Comparison of ENCODE assay signal across 7 cellular contexts in the genomic region with DNA sequence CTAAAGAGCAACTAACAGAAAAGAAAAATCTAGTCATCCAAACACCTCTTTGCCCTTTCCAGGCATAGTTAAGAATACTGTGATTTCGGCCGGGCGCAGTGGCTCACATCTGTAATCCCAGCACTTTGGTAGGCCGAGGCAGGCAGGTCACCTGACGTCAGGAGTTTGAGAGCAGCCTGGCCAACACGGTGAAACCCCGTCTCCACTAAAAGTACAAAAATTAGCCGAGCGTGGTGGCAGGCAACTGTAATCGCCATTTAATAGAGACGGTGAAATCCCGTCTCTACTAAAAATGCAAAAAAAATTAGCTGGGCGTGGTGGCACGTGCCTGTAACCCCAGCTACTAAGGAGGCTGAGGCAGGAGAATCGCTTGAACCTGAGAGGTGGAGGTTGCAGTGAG. TPM values are rescaled to one million over a fixed set of nuclear protein-coding genes. Genes with fewer than 3 reads are reported as not detected.
DNase-seq lines count a peak whose midpoint lies in the region; ATAC-seq, FAIRE-seq and TF ChIP-seq lines count a peak whose summit lies in the region.
"Not testable (repeated sequence)": the region's sequence is repeated elsewhere in the genome, so short reads cannot be mapped to it uniquely, and the experiment has no call there.

No MANE protein-coding gene starts in this region.

- H3K4me3 Mint-ChIP-seq in GM23338, result not testable (repeated sequence)
- H3K4me3 Mint-ChIP-seq in IgD-negative memory B cell (peak overlapping the region; percentile 12 to 77 (median 48)), memory B cell (peak overlapping the region; percentile 44)

- DNase-seq in GM23338 (ENCODE audit: low spot score); substantia nigra (lab: John Stamatoyannopoulos, UW): not testable (repeated sequence)
- peak; percentile 58 for DNase-seq in OCI-LY7 (ENCODE audit: low spot score)
- peak; percentile 27 for DNase-seq in GM12878 (ENCODE audit: low read depth, low spot score)
- peak; percentile 23 to 39 for DNase-seq in memory B cell (ENCODE audit: low spot score in 2 of 2)

- H3K4me1 Mint-ChIP-seq in GM23338 (peaks cover 34% of the 10 kb centered on the region), IgD-negative memory B cell (peaks cover 16 to 35% (median 32%) of the 10 kb centered on the region in 3 donors), memory B cell (peaks cover 17% of the 10 kb centered on the region)

- H3K36me3 Mint-ChIP-seq in GM23338 (ENCODE audit: low read depth), result peaks cover 15% of the 10 kb centered on the region
- H3K36me3 Mint-ChIP-seq in IgD-negative memory B cell, memory B cell: not testable (repeated sequence)

- TF ChIP-seq EP300 in GM12878 (IDR thresholded peaks at IDR 0.05; ENCODE audit: borderline replicate concordance in 1 of 2, control insufficient read depth in 1 of 2, low read depth in 2 of 2, low read length in 2 of 2), result not testable (repeated sequence)

- H3K9me3 ChIP-seq in BLaER1; OCI-LY7 (ENCODE audit: low read length); GM12878 (replicated peaks; ENCODE audit: control insufficient read depth, insufficient read depth, low read length): not testable (repeated sequence)

- H3K27ac Mint-ChIP-seq in GM23338, result not testable (repeated sequence)
- H3K27ac Mint-ChIP-seq in IgD-negative memory B cell (peak overlapping the region; percentile 63 to 87 (median 70)), memory B cell (peak overlapping the region; percentile 86)

- H2AFZ ChIP-seq in GM23338; OCI-LY7 (ENCODE audit: low read length): not testable (repeated sequence)
- peak overlapping the region; percentile 19; the same call in 1 of the 2 replicates for H2AFZ ChIP-seq in GM12878 (ENCODE audit: control insufficient read depth, low read depth, low read length)

- TF ChIP-seq RAD21 in GM12878 (IDR thresholded peaks at IDR 0.05; ENCODE audit: insufficient read depth, low read depth, low read length), result not testable (repeated sequence)

- CTCF ChIA-PET in OCI-LY7 (lab: Charles Lee; ENCODE audit: unreplicated experiment), result interaction anchor here (1.3 kb wide), 1 partner anchor 22 kb away, joined by 5 read pairs; a partner anchor contains a TSS
- CTCF ChIA-PET in GM12878 (lab: Yijun Ruan, JAX), result interaction anchor here (1.5 to 1.9 kb wide), 3 partner anchors 73 to 220 kb away, joined by 3 to 6 read pairs (median 6); no protein-coding TSS in a partner anchor

- not testable (repeated sequence) for TF ChIP-seq POLR2A in GM12878 (IDR thresholded peaks at IDR 0.05; ENCODE audit: low read depth, low read length)

- not testable (repeated sequence) for H3K36me3 ChIP-seq in BLaER1; GM23338 (ENCODE audit: insufficient read depth); GM12878 (ENCODE audit: control insufficient read depth in 2 of 2, insufficient read depth in 2 of 2, low read length in 1 of 2)
- peaks cover 32% of the 10 kb centered on the region for H3K36me3 ChIP-seq in OCI-LY7 (ENCODE audit: insufficient read depth, low read length)

- intact Hi-C loops in OCI-LY7 (cut with micrococcal nuclease; ENCODE audit: unreplicated experiment); GM12878 (cut with micrococcal nuclease; ENCODE audit: unreplicated experiment): not testable (repeated sequence)

- not testable (repeated sequence) for H3K9me3 Mint-ChIP-seq in GM23338, IgD-negative memory B cell, memory B cell

- H3K27me3 Mint-ChIP-seq in GM23338 (ENCODE audit: insufficient read depth, low read depth, poor library complexity); IgD-negative memory B cell; memory B cell: not testable (repeated sequence)

- H3K79me2 ChIP-seq in GM23338 (replicated peaks; ENCODE audit: insufficient read depth), result peaks cover 87% of the 10 kb centered on the region
- peaks cover 68% of the 10 kb centered on the region for H3K79me2 ChIP-seq in OCI-LY7 (ENCODE audit: insufficient read depth, low read depth, low read length)
- H3K79me2 ChIP-seq in GM12878 (ENCODE audit: control insufficient read depth, insufficient read depth, low read length), result peaks cover 38% of the 10 kb centered on the region

- H3K4me1 ChIP-seq in BLaER1 (peaks cover 100% of the 10 kb centered on the region), GM23338 (ENCODE audit: insufficient read depth) (peaks cover 37% of the 10 kb centered on the region), OCI-LY7 (ENCODE audit: insufficient read depth, low read length, poor library complexity, severe bottlenecking) (peaks cover 37% of the 10 kb centered on the region), GM12878 (ENCODE audit: control insufficient read depth, insufficient read depth, low read length) (peaks cover 15% of the 10 kb centered on the region)

- H3K27me3 ChIP-seq in BLaER1; GM23338 (ENCODE audit: insufficient read depth); GM12878 (replicated peaks in 1 of 2; ENCODE audit: control insufficient read depth in 2 of 2, insufficient read depth in 2 of 2, low read length in 1 of 2): not testable (repeated sequence)

- in situ Hi-C loops in GM12878 (cut with MboI), result not testable (repeated sequence)

- H3K4me3 ChIP-seq in BLaER1, result 0 out of 2 replicates have a peak overlapping the region, but pooled peaks have one; percentile 13
- not testable (repeated sequence) for H3K4me3 ChIP-seq in GM23338, GM12878
- H3K4me3 ChIP-seq in OCI-LY7 (ENCODE audit: low read depth, low read length, poor library complexity, severe bottlenecking), result peak overlapping the region; percentile 29

- not testable (repeated sequence) for TF ChIP-seq CTCF in GM23338 (conservative IDR thresholded peaks at IDR 0.05; ENCODE audit: low read depth in 2 of 2); OCI-LY7 (conservative IDR thresholded peaks at IDR 0.05; ENCODE audit: low read length); GM12878 (IDR thresholded peaks at IDR 0.05 in 2 of 3, conservative IDR thresholded peaks at IDR 0.05 in 1 of 3; ENCODE audit: control insufficient read depth in 2 of 3, extremely low read depth in 1 of 3, insufficient read depth in 1 of 3, low read depth in 3 of 3, low read length in 3 of 3)

- not testable (repeated sequence) for H3F3A ChIP-seq in GM23338 (replicated peaks; ENCODE audit: low read depth)

- RAD21 ChIA-PET in GM12878 (lab: Charles Lee; ENCODE audit: unreplicated experiment), result interaction anchor here (1.3 to 3.3 kb wide), 5 partner anchors 16 to 107 kb away, joined by 4 to 28 read pairs (median 4); a partner anchor contains a TSS

- peak overlapping the region; percentile 94 for H3K27ac ChIP-seq in BLaER1
- H3K27ac ChIP-seq in GM23338 (ENCODE audit: low read depth), result peak overlapping the region; percentile 53; the same call in 1 of the 2 replicates
- peak overlapping the region; percentile 82 for H3K27ac ChIP-seq in OCI-LY7 (ENCODE audit: low read depth, low read length, poor library complexity, severe bottlenecking)
- peak overlapping the region; percentile 68 for H3K27ac ChIP-seq in GM12878 (ENCODE audit: control insufficient read depth, insufficient read depth)
- H3K27ac ChIP-seq in substantia nigra (ENCODE audit: low read depth, low read length, poor library complexity, severe bottlenecking), result peak overlapping the region; percentile 90

- POLR2A ChIA-PET in OCI-LY7 (lab: Charles Lee), result interaction anchor here (0.6 to 2.5 kb wide), 8 partner anchors 9 to 1785 kb away, joined by 3 to 14 read pairs (median 4); a partner anchor contains a TSS
- POLR2A ChIA-PET in GM12878 (lab: Charles Lee), result interaction anchor here (0.6 to 2.2 kb wide), 5 partner anchors 9 to 105 kb away, joined by 3 to 10 read pairs (median 4); a partner anchor contains a TSS

- H3K9ac ChIP-seq in BLaER1 (peak overlapping the region; percentile 80), GM12878 (ENCODE audit: control insufficient read depth, insufficient read depth, low read length) (peak overlapping the region; percentile 52; the same call in 1 of the 2 replicates)

- H3K9me2 ChIP-seq in GM23338 (ENCODE audit: insufficient read depth); OCI-LY7 (ENCODE audit: insufficient read depth, low read length): not testable (repeated sequence)

- peak overlapping the region; percentile 87 for H3K4me2 ChIP-seq in BLaER1
- not testable (repeated sequence) for H3K4me2 ChIP-seq in GM23338
- H3K4me2 ChIP-seq in OCI-LY7 (ENCODE audit: low read length), result peak overlapping the region; percentile 79
- H3K4me2 ChIP-seq in GM12878 (ENCODE audit: control insufficient read depth, insufficient read depth), result peak overlapping the region; percentile 54

- BruUV-seq in OCI-LY7 (replicated peaks; lab: Mats Ljungman, UMichigan); GM12878 (replicated peaks; lab: Mats Ljungman, UMichigan): not testable (repeated sequence)

- SMC1A ChIA-PET in GM12878 (lab: Charles Lee; ENCODE audit: uncharacterized antibody, unreplicated experiment), result interaction anchor here (0.6 to 2.3 kb wide), 9 partner anchors 11 to 194 kb away, joined by 3 to 6 read pairs (median 4); no protein-coding TSS in a partner anchor

- not testable (repeated sequence) for FAIRE-seq in GM12878 (lab: Jason Lieb, UNC)

- WGBS in GM12878 (ENCODE audit: insufficient coverage, insufficient replicate concordance, low lambda C conversion rate, missing lambda C conversion rate), result 91% methylated on average over 14 of the region's 15 CpGs

- H4K20me1 ChIP-seq in BLaER1 (peaks cover 18% of the 10 kb centered on the region), GM23338 (replicated peaks; ENCODE audit: insufficient read depth) (peaks cover 25% of the 10 kb centered on the region)
- H4K20me1 ChIP-seq in OCI-LY7 (ENCODE audit: insufficient read depth, low read length); GM12878 (ENCODE audit: control insufficient read depth, insufficient read depth): not testable (repeated sequence)

- ATAC-seq in GM23338, result not testable (repeated sequence)
- ATAC-seq in GM12878 (peak; percentile 78), memory B cell (ENCODE audit: low read depth) (peak; percentile 91)

RNA-seq across cellular contexts. Expression of a gene that starts 22.4 kb away (rescaled TPM):
- 78.1 and 80.8 TPM in 2 replicates for total RNA-seq in GM23338 (2014; rRNA removed; shearing (Covaris generic))
- 39.5 and 40.1 TPM in 2 replicates for polyA plus RNA-seq in GM23338 (2016; fragmentation: Nextera tagmentation; extraction: Ambion mirVana)
- polyA plus RNA-seq in IgD-negative memory B cell, result 29.6 TPM
- 24.4 and 26.6 TPM in 2 replicates for total RNA-seq in OCI-LY7 (2014; rRNA removed; shearing (Covaris generic))
- total RNA-seq in OCI-LY7 (2022), result 41.3 and 41.5 TPM in 2 replicates
- 106 and 120 TPM in 2 replicates for total RNA-seq in GM12878 (2013; cell fraction: nucleolus; rRNA removed)
- total RNA-seq in GM12878 (2014; rRNA removed), result 22.0 and 23.5 TPM in 2 replicates
- 20.9 and 21.9 TPM in 2 replicates for total RNA-seq in GM12878 (2014; rRNA removed; fragmentation: Illumina TruSeq; extraction: Trizol)
- total RNA-seq in GM12878 (2021), result 31.3 and 34.3 TPM in 2 replicates
- 15.1 TPM for polyA plus RNA-seq in GM12878 (2011; ENCODE audit: low read depth)
- polyA plus RNA-seq in GM12878 (2011; rRNA removed), result 21.1 and 22.0 TPM in 2 replicates
- polyA plus RNA-seq in GM12878 (2011; cell fraction: cytosol; rRNA removed), result 17.1 and 22.6 TPM in 2 replicates
- 14.3 and 15.3 TPM in 2 replicates for polyA plus RNA-seq in GM12878 (2011; cell fraction: nucleus; rRNA removed)
- polyA plus RNA-seq in GM12878 (2012), result 20.9 and 21.2 TPM in 2 replicates
- polyA plus RNA-seq in GM12878 (2014; fragmentation: Illumina TruSeq; extraction: Trizol), result 24.5 and 24.6 TPM in 2 replicates
- polyA plus RNA-seq in GM12878 (2014; fragmentation: Nextera tagmentation; extraction: Ambion mirVana), result 10 to 100 TPM; 15.6 to 22.9 TPM
- polyA plus RNA-seq in GM12878 (2014; rRNA removed), result 22.3 and 25.8 TPM in 2 replicates
- polyA plus RNA-seq in GM12878 (2016; fragmentation: Nextera tagmentation; extraction: Ambion mirVana), result 10 to 100 TPM; 28.6 to 31.7 TPM
- 16.9 and 22.6 TPM in 2 replicates for polyA minus RNA-seq in GM12878 (2011; rRNA and poly(A)+ RNA removed)
- polyA minus RNA-seq in GM12878 (2011; cell fraction: cytosol; rRNA and poly(A)+ RNA removed), result 8.3 and 12.7 TPM in 2 replicates
- polyA minus RNA-seq in GM12878 (2011; cell fraction: nucleus; rRNA and poly(A)+ RNA removed), result 12.0 and 17.9 TPM in 2 replicates
